In the genomic region with DNA sequence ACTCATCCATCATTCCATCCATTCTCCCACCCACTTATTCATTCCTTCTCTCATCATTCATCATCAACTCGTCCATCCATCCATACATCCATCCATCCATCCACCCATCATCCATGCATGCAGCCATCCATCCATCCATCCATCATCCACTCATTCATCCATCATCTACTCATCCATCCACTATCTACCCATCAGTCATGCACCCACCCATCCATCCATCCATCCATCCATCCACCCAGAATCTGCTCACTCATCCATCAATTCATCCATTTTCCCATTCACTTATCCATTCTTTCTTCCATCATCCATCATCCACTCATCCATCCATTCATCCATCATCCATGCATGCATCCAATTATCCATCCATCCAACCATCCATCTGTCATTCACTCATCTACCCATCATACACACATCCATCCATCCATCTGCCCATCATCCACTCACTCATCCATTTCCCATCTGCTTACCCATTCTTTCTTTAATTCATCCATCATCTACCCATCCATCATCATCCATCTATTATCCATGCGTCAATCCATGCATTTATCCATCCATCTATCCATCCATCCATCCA, we compare ENCODE assay signal across 38 cellular contexts.
"Had no signal": no experiment of that assay in that cellular context is flagged by ENCODE, and none has a peak within 500 bp of the region (broad histone marks: within the 10 kb centered on the region; RNA-seq: fewer than 3 reads in every experiment).

No MANE protein-coding gene starts in this region.

- H3K27me3 Mint-ChIP-seq: activated CD4-positive, alpha-beta T cell treated with anti-CD3 and anti-CD28 coated beads, Interleukin-2, amount 10 ng/mL, durations not matched to agents 24 days and 14 days; central memory CD8-positive, alpha-beta T cell had no signal

- H3K9me3 Mint-ChIP-seq: activated B cell treated with CpG ODN at 0.5 μM for 24 hours; activated CD4-positive, alpha-beta memory T cell treated with anti-CD3 and anti-CD28 coated beads for 36 hours; activated CD4-positive, alpha-beta T cell treated with anti-CD3 and anti-CD28 coated beads, Interleukin-2, amount 10 ng/mL, durations not matched to agents 24 days and 14 days; activated CD8-positive, alpha-beta T cell treated with anti-CD3 and anti-CD28 coated beads for 36 hours; activated naive CD4-positive, alpha-beta T cell treated with anti-CD3 and anti-CD28 coated beads for 36 hours; activated naive CD8-positive, alpha-beta T cell treated with anti-CD3 and anti-CD28 coated beads, Interleukin-2, amount 10 ng/mL, durations not matched to agents 7 days and 5 days; activated naive CD8-positive, alpha-beta T cell treated with anti-CD3 and anti-CD28 coated beads, Interleukin-2, amount 50 U/mL, for 24 hours; activated T-cell treated with anti-CD3 and anti-CD28 coated beads, Interleukin-2, amount 50 U/mL, for 4 hours; activated T-helper 1 cell treated with anti-CD3 and anti-CD28 coated beads, Interleukin-12 subunit alpha, Interleukin-12 subunit beta, Interleukin-2, Interleukin-4 antibody, amounts not matched to agents 30 ng/mL and 10 ng/mL and 1 ng/mL, durations not matched to agents 14 hours and 24 hours and 36 hours; activated T-helper 17 cell treated with anti-CD3 and anti-CD28 coated beads, Interleukin-2, amount 50 U/mL, for 72 hours; brain; central memory CD8-positive, alpha-beta T cell; T-helper 1 cell treated with Interleukin-12 subunit alpha and Interleukin-12 subunit beta and Interleukin-4 antibody, amounts not matched to agents 30 μg/mL and 1 μg/mL, for 36 hours; T-helper 2 cell treated with Interferon-gamma antibody and Interleukin-4, amounts not matched to agents 5 μg/mL and 100 μg/mL, for 36 hours had no signal

- H3K36me3 ChIP-seq: ascending aorta, cardiac muscle cell had no signal

- H3K4me1 Mint-ChIP-seq: activated B cell treated with CpG ODN at 0.5 μM for 24 hours; activated CD4-positive, alpha-beta T cell treated with anti-CD3 and anti-CD28 coated beads, Interleukin-2, amount 10 ng/mL, durations not matched to agents 24 days and 14 days; activated naive CD8-positive, alpha-beta T cell treated with anti-CD3 and anti-CD28 coated beads, Interleukin-2, amount 10 ng/mL, durations not matched to agents 7 days and 5 days; activated naive CD8-positive, alpha-beta T cell treated with anti-CD3 and anti-CD28 coated beads, Interleukin-2, amount 50 U/mL, for 24 hours; activated T-helper 17 cell treated with anti-CD3 and anti-CD28 coated beads, Interleukin-2, amount 50 U/mL, for 72 hours; central memory CD8-positive, alpha-beta T cell had no signal

- H3K27ac Mint-ChIP-seq: activated B cell treated with CpG ODN at 0.5 μM for 24 hours; activated CD4-positive, alpha-beta memory T cell treated with anti-CD3 and anti-CD28 coated beads for 36 hours; activated CD4-positive, alpha-beta T cell treated with anti-CD3 and anti-CD28 coated beads, Interleukin-2, amount 10 ng/mL, durations not matched to agents 24 days and 14 days; activated CD8-positive, alpha-beta T cell treated with anti-CD3 and anti-CD28 coated beads for 36 hours; activated naive CD4-positive, alpha-beta T cell treated with anti-CD3 and anti-CD28 coated beads for 36 hours; activated naive CD4-positive, alpha-beta T cell treated with anti-CD3 and anti-CD28 coated beads, Interleukin-2, amount 50 U/mL, for 72 hours; activated naive CD8-positive, alpha-beta T cell treated with anti-CD3 and anti-CD28 coated beads, Interleukin-2, amount 10 ng/mL, durations not matched to agents 7 days and 5 days; activated naive CD8-positive, alpha-beta T cell treated with anti-CD3 and anti-CD28 coated beads, Interleukin-2, amount 50 U/mL, for 24 hours; activated T-cell treated with anti-CD3 and anti-CD28 coated beads, Interleukin-2, amount 50 U/mL, for 72 hours; activated T-helper 1 cell treated with anti-CD3 and anti-CD28 coated beads, Interleukin-12 subunit alpha, Interleukin-12 subunit beta, Interleukin-2, Interleukin-4 antibody, amounts not matched to agents 30 ng/mL and 10 ng/mL and 1 ng/mL, durations not matched to agents 14 hours and 24 hours and 36 hours; activated T-helper 17 cell treated with anti-CD3 and anti-CD28 coated beads, Interleukin-2, amount 50 U/mL, for 72 hours; brain; T-helper 1 cell treated with Interleukin-12 subunit alpha and Interleukin-12 subunit beta and Interleukin-4 antibody, amounts not matched to agents 30 μg/mL and 1 μg/mL, for 36 hours; T-helper 2 cell treated with Interferon-gamma antibody and Interleukin-4, amounts not matched to agents 5 μg/mL and 100 μg/mL, for 36 hours had no signal

- H3K27ac ChIP-seq: cardiac muscle cell, VCaP had no signal

- H3K4me3 Mint-ChIP-seq: activated B cell treated with CpG ODN at 0.5 μM for 24 hours; activated CD4-positive, alpha-beta memory T cell treated with anti-CD3 and anti-CD28 coated beads for 36 hours; activated CD4-positive, alpha-beta T cell treated with anti-CD3 and anti-CD28 coated beads, Interleukin-2, amount 10 ng/mL, durations not matched to agents 24 days and 14 days; activated CD8-positive, alpha-beta T cell treated with anti-CD3 and anti-CD28 coated beads for 36 hours; activated naive CD4-positive, alpha-beta T cell treated with anti-CD3 and anti-CD28 coated beads for 36 hours; activated naive CD8-positive, alpha-beta T cell treated with anti-CD3 and anti-CD28 coated beads, Interleukin-2, amount 10 ng/mL, durations not matched to agents 7 days and 5 days; activated naive CD8-positive, alpha-beta T cell treated with anti-CD3 and anti-CD28 coated beads, Interleukin-2, amount 50 U/mL, for 24 hours; activated T-cell treated with anti-CD3 and anti-CD28 coated beads, Interleukin-2, amount 50 U/mL, for 4 hours; activated T-cell treated with anti-CD3 and anti-CD28 coated beads, Interleukin-2, amount 50 U/mL, for 72 hours; activated T-helper 1 cell treated with anti-CD3 and anti-CD28 coated beads, Interleukin-12 subunit alpha, Interleukin-12 subunit beta, Interleukin-2, Interleukin-4 antibody, amounts not matched to agents 30 ng/mL and 10 ng/mL and 1 ng/mL, durations not matched to agents 14 hours and 24 hours and 36 hours; activated T-helper 17 cell treated with anti-CD3 and anti-CD28 coated beads, Interleukin-2, amount 50 U/mL, for 72 hours; brain; central memory CD8-positive, alpha-beta T cell; T-helper 1 cell treated with Interleukin-12 subunit alpha and Interleukin-12 subunit beta and Interleukin-4 antibody, amounts not matched to agents 30 μg/mL and 1 μg/mL, for 36 hours; T-helper 2 cell treated with Interferon-gamma antibody and Interleukin-4, amounts not matched to agents 5 μg/mL and 100 μg/mL, for 36 hours had no signal

- H3K4me3 ChIP-seq: ascending aorta, cardiac muscle cell had no signal

- H3K36me3 Mint-ChIP-seq: activated CD4-positive, alpha-beta memory T cell treated with anti-CD3 and anti-CD28 coated beads for 36 hours; activated naive CD4-positive, alpha-beta T cell treated with anti-CD3 and anti-CD28 coated beads, Interleukin-2, amount 50 U/mL, for 72 hours; activated naive CD8-positive, alpha-beta T cell treated with anti-CD3 and anti-CD28 coated beads, Interleukin-2, amount 10 ng/mL, durations not matched to agents 7 days and 5 days; brain had no signal

- H3K9me3 ChIP-seq: ascending aorta had no signal

- FAIRE-seq: bronchial epithelial cell, TTC549 had no signal

- H3K27me3 ChIP-seq: ascending aorta had no signal

- DNase-seq: activated B cell treated with CpG ODN at 0.5 μM for 24 hours; activated CD4-positive, alpha-beta memory T cell treated with anti-CD3 and anti-CD28 coated beads for 36 hours; activated CD4-positive, alpha-beta T cell treated with anti-CD3 and anti-CD28 coated beads for 4 hours; activated CD4-positive, alpha-beta T cell treated with anti-CD3 and anti-CD28 coated beads, Interleukin-2, amount 10 ng/mL, durations not matched to agents 24 days and 14 days; activated CD4-positive, alpha-beta T cell treated with anti-CD3 and anti-CD28 coated beads, Interleukin-2, amount 50 U/mL, for 1 hour; activated CD4-positive, alpha-beta T cell treated with anti-CD3 and anti-CD28 coated beads, Interleukin-2, amount 50 U/mL, for 4 hours; activated CD4-positive, CD25-positive, alpha-beta regulatory T cell treated with anti-CD3 and anti-CD28 coated beads, Interleukin-2, amount 50 U/mL, for 72 hours; activated CD8-positive, alpha-beta memory T cell treated with anti-CD3 and anti-CD28 coated beads, Interleukin-2, amount 50 U/mL, for 4 hours; activated CD8-positive, alpha-beta T cell treated with anti-CD3 and anti-CD28 coated beads for 36 hours; activated effector memory CD4-positive, alpha-beta T cell treated with anti-CD3 and anti-CD28 coated beads, Interleukin-2, amount 50 U/mL, for 16 hours; activated gamma-delta T cell treated with Interleukin-2 at 50 U/mL for 16 hours; activated naive CD4-positive, alpha-beta T cell; activated naive CD4-positive, alpha-beta T cell treated with anti-CD3 and anti-CD28 coated beads for 36 hours; activated naive CD4-positive, alpha-beta T cell treated with anti-CD3 and anti-CD28 coated beads, Interleukin-2, amount 50 U/mL, for 16 hours; activated naive CD8-positive, alpha-beta T cell treated with anti-CD3 and anti-CD28 coated beads, Interleukin-2, amount 10 ng/mL, durations not matched to agents 7 days and 5 days; activated naive CD8-positive, alpha-beta T cell treated with anti-CD3 and anti-CD28 coated beads, Interleukin-2, amount 50 U/mL, for 24 hours; activated T-cell treated with anti-CD3 and anti-CD28 coated beads for 4 hours; activated T-cell treated with anti-CD3 and anti-CD28 coated beads, Interleukin-2, amount 50 U/mL, for 1 hour; activated T-cell treated with anti-CD3 and anti-CD28 coated beads, Interleukin-2, amount 50 U/mL, for 4 hours; activated T-cell treated with anti-CD3 and anti-CD28 coated beads, Interleukin-2, amount 50 U/mL, for 72 hours; amygdala; anterior cingulate cortex; caudate nucleus; cerebellar nuclear complex; T-helper 2 cell; T-helper 9 cell had no signal
